ENCODE assay signal across 19 cellular contexts in the genomic region with DNA sequence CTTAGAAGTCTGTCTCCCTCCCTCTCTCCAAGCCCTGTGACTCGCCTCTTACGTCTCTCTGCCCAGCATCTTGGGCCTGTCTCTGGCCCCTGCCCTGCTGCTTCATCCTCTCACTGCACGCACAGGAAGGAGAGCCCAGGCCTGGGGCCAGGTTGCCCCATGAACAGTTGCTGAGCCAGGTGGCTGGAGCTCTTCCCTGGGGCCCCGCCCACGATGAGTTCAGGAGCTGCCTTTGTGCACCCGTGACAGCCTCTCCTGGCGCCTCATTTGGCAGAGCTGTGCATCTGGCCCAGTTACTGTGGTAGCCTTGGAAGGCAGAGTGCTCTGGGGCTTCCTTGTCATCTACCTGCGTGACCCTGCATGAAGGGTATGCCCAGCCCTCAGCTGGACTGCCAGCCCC. TPM values are rescaled to one million over a fixed set of nuclear protein-coding genes. Genes with fewer than 3 reads are reported as not detected.
DNase-seq lines count a peak whose midpoint lies in the region; ATAC-seq and TF ChIP-seq lines count a peak whose summit lies in the region.
"Had no signal": no experiment of that assay in that cellular context is flagged by ENCODE, and none has a peak within 500 bp of the region (broad histone marks: within the 10 kb centered on the region; RNA-seq: fewer than 3 reads in every experiment).

No MANE protein-coding gene starts in this region.

- peaks cover 3% of the 10 kb centered on the region for H3K4me1 Mint-ChIP-seq in chondrocyte (ENCODE audit: low read depth)
- H3K4me1 Mint-ChIP-seq: activated CD4-positive, alpha-beta T cell treated with anti-CD3 and anti-CD28 coated beads, Interleukin-2, amount 10 ng/mL, durations not matched to agents 7 days and 5 days; central memory CD8-positive, alpha-beta T cell had no signal

- no peaks in the 10 kb centered on the region for H3K9me3 Mint-ChIP-seq in chondrocyte (ENCODE audit: low read depth)
- H3K9me3 Mint-ChIP-seq: activated CD4-positive, alpha-beta T cell treated with anti-CD3 and anti-CD28 coated beads, Interleukin-2, amount 10 ng/mL, durations not matched to agents 7 days and 5 days; activated naive CD8-positive, alpha-beta T cell treated with anti-CD3 and anti-CD28 coated beads, Interleukin-2, amount 50 U/mL, for 24 hours; activated T-cell treated with anti-CD3 and anti-CD28 coated beads, Interleukin-2, amount 50 U/mL, for 4 hours; central memory CD8-positive, alpha-beta T cell; mesothelial cell of epicardium; stimulated activated naive CD8-positive, alpha-beta T cell treated with anti-CD3 and anti-CD28 coated beads, Interleukin-15, Interleukin-2, amounts not matched to agents 100 ng/mL and 50 ng/mL, for 24 hours had no signal

- no peaks in the 10 kb centered on the region for H3K36me3 Mint-ChIP-seq in chondrocyte (ENCODE audit: low read depth)
- H3K36me3 Mint-ChIP-seq: CD14-positive monocyte, mesothelial cell of epicardium had no signal

- DNase-seq in DMS53 treated with DMSO at 0.1 percent for 48 hours (lab: John Stamatoyannopoulos, UW; ENCODE audit: unreplicated experiment), result peak; percentile 59
- peak; percentile 64 for DNase-seq in NCI-H1694 treated with DMSO at 0.1 percent for 48 hours (lab: John Stamatoyannopoulos, UW)
- DNase-seq in T47D (ENCODE audit: low read depth in 1 of 2, low spot score in 1 of 2), result peak; percentile 46 to 70
- no peak for DNase-seq in left lobe of liver (ENCODE audit: low spot score)
- DNase-seq in T-helper 2 cell, result no peak
- DNase-seq in chondrocyte (ENCODE audit: low spot score), result no peak
- DNase-seq: activated CD4-positive, alpha-beta T cell treated with anti-CD3 and anti-CD28 coated beads, Interleukin-2, amount 10 ng/mL, durations not matched to agents 7 days and 5 days; activated naive CD8-positive, alpha-beta T cell treated with anti-CD3 and anti-CD28 coated beads, Interleukin-2, amount 50 U/mL, for 24 hours; activated T-cell treated with anti-CD3 and anti-CD28 coated beads, Interleukin-2, amount 50 U/mL, for 4 hours; NCI-H510A treated with DMSO at 0.1 percent for 48 hours; SIG-M5; small intestine had no signal

- H3K4me3 Mint-ChIP-seq in chondrocyte (ENCODE audit: unreplicated experiment), result no peak overlapping the region
- H3K4me3 Mint-ChIP-seq: activated CD4-positive, alpha-beta T cell treated with anti-CD3 and anti-CD28 coated beads, Interleukin-2, amount 10 ng/mL, durations not matched to agents 7 days and 5 days; activated naive CD8-positive, alpha-beta T cell treated with anti-CD3 and anti-CD28 coated beads, Interleukin-2, amount 50 U/mL, for 24 hours; activated T-cell treated with anti-CD3 and anti-CD28 coated beads, Interleukin-2, amount 50 U/mL, for 4 hours; CD14-positive monocyte; central memory CD8-positive, alpha-beta T cell; mesothelial cell of epicardium; stimulated activated naive CD8-positive, alpha-beta T cell treated with anti-CD3 and anti-CD28 coated beads, Interleukin-15, Interleukin-2, amounts not matched to agents 100 ng/mL and 50 ng/mL, for 24 hours had no signal

- in situ Hi-C loops in T47D (cut with HindIII; ENCODE audit: low pct_unique_long_range_greater_than_20kb, low sequenced_read_pairs), result no loop called here

- no peak for TF ChIP-seq CTCF in chondrocyte (IDR thresholded peaks at IDR 0.05)

- peaks cover 70% of the 10 kb centered on the region for H3K27me3 Mint-ChIP-seq in chondrocyte (ENCODE audit: low read depth)

- H3K27ac Mint-ChIP-seq in chondrocyte (ENCODE audit: unreplicated experiment), result no peak overlapping the region
- H3K27ac Mint-ChIP-seq: activated CD4-positive, alpha-beta T cell treated with anti-CD3 and anti-CD28 coated beads, Interleukin-2, amount 10 ng/mL, durations not matched to agents 7 days and 5 days; activated naive CD8-positive, alpha-beta T cell treated with anti-CD3 and anti-CD28 coated beads, Interleukin-2, amount 50 U/mL, for 24 hours; CD14-positive monocyte; mesothelial cell of epicardium; stimulated activated naive CD8-positive, alpha-beta T cell treated with anti-CD3 and anti-CD28 coated beads, Interleukin-15, Interleukin-2, amounts not matched to agents 100 ng/mL and 50 ng/mL, for 24 hours had no signal

- ATAC-seq in left lobe of liver, result peak; percentile 20
- ATAC-seq in GM21381 (IDR thresholded peaks at IDR 0.05; ENCODE audit: unreplicated experiment), result no peak
- ATAC-seq: activated naive CD8-positive, alpha-beta T cell treated with anti-CD3 and anti-CD28 coated beads, Interleukin-2, amount 50 U/mL, for 24 hours; activated T-cell treated with anti-CD3 and anti-CD28 coated beads, Interleukin-2, amount 50 U/mL, for 4 hours had no signal

RNA-seq across cellular contexts. Expression of gene SLC52A3, which starts 44.5 kb away (rescaled TPM):
- total RNA-seq in left lobe of liver, result 0.18 TPM
- total RNA-seq in chondrocyte, result not detected in 3 replicates
- total RNA-seq: activated CD4-positive, alpha-beta T cell treated with anti-CD3 and anti-CD28 coated beads, Interleukin-2, amount 10 ng/mL, durations not matched to agents 7 days and 5 days; activated T-cell treated with anti-CD3 and anti-CD28 coated beads, Interleukin-2, amount 50 U/mL, for 4 hours had no signal

RNA-seq across cellular contexts. Expression of gene SCRT2, which starts 48.2 kb away (rescaled TPM):
- total RNA-seq in left lobe of liver, result not detected
- not detected in 3 replicates for total RNA-seq in chondrocyte
- total RNA-seq: activated CD4-positive, alpha-beta T cell treated with anti-CD3 and anti-CD28 coated beads, Interleukin-2, amount 10 ng/mL, durations not matched to agents 7 days and 5 days; activated T-cell treated with anti-CD3 and anti-CD28 coated beads, Interleukin-2, amount 50 U/mL, for 4 hours; Daoy; H4; mesothelial cell of epicardium had no signal

Comparison
In these comparisons a context has a peak if more than half of its experiments do, and no peak if none do; other contexts are left out.
1. DNase-seq: peak in DMS53 treated with DMSO at 0.1 percent for 48 hours (single experiment), NCI-H1694 treated with DMSO at 0.1 percent for 48 hours (single experiment) and T47D (2 of 2); none in left lobe of liver (single experiment), T-helper 2 cell (0 of 5) and chondrocyte (single experiment).